Comparison of ENCODE assay signal across 15 cellular contexts in genomic region chr17:80937501-80938356, GRCh38. TPM values are rescaled to one million over a fixed set of nuclear protein-coding genes. Genes with fewer than 3 reads are reported as not detected.
DNase-seq lines count a peak whose midpoint lies in the region; ATAC-seq, FAIRE-seq and TF ChIP-seq lines count a peak whose summit lies in the region.
"Had no signal": no experiment of that assay in that cellular context is flagged by ENCODE, and none has a peak within 500 bp of the region (broad histone marks: within the 10 kb centered on the region; RNA-seq: fewer than 3 reads in every experiment).

No MANE protein-coding gene starts in this region.

- H3K4me3 ChIP-seq in uterus = no peak overlapping the region
- H3K4me3 ChIP-seq: gastroesophageal sphincter, psoas muscle had no signal

- H3K27me3 Mint-ChIP-seq in activated naive CD4-positive, alpha-beta T cell treated with anti-CD3 and anti-CD28 coated beads for 36 hours (ENCODE audit: low read depth) = no peaks in the 10 kb centered on the region
- H3K27me3 Mint-ChIP-seq in WTC11 (ENCODE audit: low read depth) = no peaks in the 10 kb centered on the region

- peaks cover 0 to 4% of the 10 kb centered on the region in 2 donors for H3K4me1 ChIP-seq in uterus

- ATAC-seq in activated naive CD4-positive, alpha-beta T cell treated with anti-CD3 and anti-CD28 coated beads, Interleukin-2, amount 50 U/mL, for 72 hours = peak; percentile 18 to 20
- ATAC-seq in WTC11 = no peak
- ATAC-seq: gastroesophageal sphincter, psoas muscle had no signal

- H3K4me1 Mint-ChIP-seq in activated naive CD4-positive, alpha-beta T cell treated with anti-CD3 and anti-CD28 coated beads for 36 hours (ENCODE audit: low read depth) = peaks cover 40% of the 10 kb centered on the region
- no peaks in the 10 kb centered on the region for H3K4me1 Mint-ChIP-seq in WTC11

- no peak for TF ChIP-seq CTCF in WTC11 (IDR thresholded peaks at IDR 0.05)
- no peak for TF ChIP-seq CTCF in uterus (IDR thresholded peaks at IDR 0.05)

- CTCF ChIA-PET in activated naive CD4-positive, alpha-beta T cell treated with anti-CD3 and anti-CD28 coated beads for 36 hours (lab: Charles Lee) = interaction anchor here (1.2 kb wide), 1 partner anchor 25 kb away, joined by 3 read pairs; no protein-coding TSS in a partner anchor
- CTCF ChIA-PET in WTC11 (lab: Charles Lee) = interaction anchor here (0.5 to 4.2 kb wide), 7 partner anchors 11 to 511 kb away, joined by 3 to 15 read pairs (median 4); no protein-coding TSS in a partner anchor

- no peak overlapping the region for H3K4me3 Mint-ChIP-seq in activated naive CD4-positive, alpha-beta T cell treated with anti-CD3 and anti-CD28 coated beads for 36 hours
- no peak overlapping the region for H3K4me3 Mint-ChIP-seq in WTC11

- H3K9me3 Mint-ChIP-seq in activated naive CD4-positive, alpha-beta T cell treated with anti-CD3 and anti-CD28 coated beads, Interleukin-2, amount 50 U/mL, for 72 hours = no peaks in the 10 kb centered on the region
- no peaks in the 10 kb centered on the region for H3K9me3 Mint-ChIP-seq in activated naive CD4-positive, alpha-beta T cell treated with anti-CD3 and anti-CD28 coated beads for 36 hours
- H3K9me3 Mint-ChIP-seq in WTC11 = no peaks in the 10 kb centered on the region

- no peaks in the 10 kb centered on the region for H3K36me3 ChIP-seq in uterus

- intact Hi-C loops in activated naive CD4-positive, alpha-beta T cell treated with anti-CD3 and anti-CD28 coated beads for 36 hours (cut with micrococcal nuclease) = loop anchor here (1.0 kb wide), 2 partner anchors 46 to 60 kb away; no protein-coding TSS in a partner anchor
- intact Hi-C loops in uterus (cut with DNase I; ENCODE audit: low total_unique reads) = no loop called here

- no peak overlapping the region for H3K27ac ChIP-seq in uterus
- H3K27ac ChIP-seq: gastroesophageal sphincter, psoas muscle had no signal

- no peaks in the 10 kb centered on the region for H3K27me3 ChIP-seq in uterus
- H3K27me3 ChIP-seq: gastroesophageal sphincter had no signal

- no peak for DNase-seq in activated naive CD4-positive, alpha-beta T cell treated with anti-CD3 and anti-CD28 coated beads, Interleukin-2, amount 50 U/mL, for 72 hours (ENCODE audit: low spot score in 2 of 2)
- DNase-seq in activated naive CD4-positive, alpha-beta T cell treated with anti-CD3 and anti-CD28 coated beads for 36 hours = no peak
- peak; percentile 11 for DNase-seq in WTC11 (ENCODE audit: low spot score)
- DNase-seq in left kidney (ENCODE audit: low read depth, low spot score) = peak; percentile 74
- peak; percentile 12 for DNase-seq in uterus
- no peak for DNase-seq in GM12891 (ENCODE audit: insufficient read length, low spot score)
- no peak for DNase-seq in dedifferentiated amniotic fluid mesenchymal stem cell (ENCODE audit: extremely low spot score)
- DNase-seq in frontal cortex (ENCODE audit: low spot score in 2 of 2) = no peak
- DNase-seq: NCI-H1105 treated with DMSO at 0.1 percent for 48 hours, NCI-H526, RPMI8226 had no signal

- FAIRE-seq in GM12891 (lab: Jason Lieb, UNC) (no peak), frontal cortex (lab: Jason Lieb, UNC) (no peak)
- FAIRE-seq: astrocyte, endometrium had no signal

- POLR2A ChIA-PET in WTC11 (lab: Charles Lee) = interaction anchor here (0.6 kb wide), 1 partner anchor 11 kb away, joined by 3 read pairs; no protein-coding TSS in a partner anchor

- no peak for TF ChIP-seq POLR2A in uterus (IDR thresholded peaks at IDR 0.05)
- no peak for TF ChIP-seq POLR2A in GM12891 (IDR thresholded peaks at IDR 0.05; ENCODE audit: low read depth, low read length)

- no peaks in the 10 kb centered on the region for H3K9me3 ChIP-seq in uterus
- H3K9me3 ChIP-seq: gastroesophageal sphincter, psoas muscle had no signal

- peak overlapping the region; percentile 60 to 87 for H3K27ac Mint-ChIP-seq in activated naive CD4-positive, alpha-beta T cell treated with anti-CD3 and anti-CD28 coated beads, Interleukin-2, amount 50 U/mL, for 72 hours
- H3K27ac Mint-ChIP-seq in activated naive CD4-positive, alpha-beta T cell treated with anti-CD3 and anti-CD28 coated beads for 36 hours = no peak overlapping the region
- peak overlapping the region; percentile 85 for H3K27ac Mint-ChIP-seq in WTC11

- H3K36me3 Mint-ChIP-seq in activated naive CD4-positive, alpha-beta T cell treated with anti-CD3 and anti-CD28 coated beads, Interleukin-2, amount 50 U/mL, for 72 hours = peaks cover 6 to 16% of the 10 kb centered on the region in 2 donors
- peaks cover 9% of the 10 kb centered on the region for H3K36me3 Mint-ChIP-seq in activated naive CD4-positive, alpha-beta T cell treated with anti-CD3 and anti-CD28 coated beads for 36 hours (ENCODE audit: low read depth)
- no peaks in the 10 kb centered on the region for H3K36me3 Mint-ChIP-seq in WTC11

TF ChIP-seq in WTC11, 78 proteins besides CTCF, POLR2A, EP300 and RAD21 (continues in another document):
- no peak for TF ChIP-seq ZNF281 (CRISPR knock-in tag; IDR thresholded peaks at IDR 0.05)
- no peak for TF ChIP-seq ZBTB43 (CRISPR knock-in tag; IDR thresholded peaks at IDR 0.05)

TF ChIP-seq in GM12891, 5 proteins besides CTCF, POLR2A, EP300 and RAD21:
- no peak for TF ChIP-seq POU2F2 (IDR thresholded peaks at IDR 0.05; ENCODE audit: low read depth, low read length)
- no peak for TF ChIP-seq POLR2AphosphoS5 (IDR thresholded peaks at IDR 0.05; ENCODE audit: low read depth, low read length)
- no peak for TF ChIP-seq SPI1 (IDR thresholded peaks at IDR 0.05; ENCODE audit: low read depth, low read length)
- no peak for TF ChIP-seq PAX5 (IDR thresholded peaks at IDR 0.05; ENCODE audit: insufficient read depth, low read length, severe bottlenecking)
- no peak for TF ChIP-seq TAF1 (IDR thresholded peaks at IDR 0.05; ENCODE audit: low read depth, low read length)

RNA-seq across cellular contexts. Expression of gene CHMP6, which starts 53.9 kb away (rescaled TPM):
- total RNA-seq in activated naive CD4-positive, alpha-beta T cell treated with anti-CD3 and anti-CD28 coated beads, Interleukin-2, amount 50 U/mL, for 72 hours = 10 to 100 TPM in 1 of 2 donors, 1 to 10 TPM in 1; 9.7 to 18.5 TPM
- total RNA-seq in activated naive CD4-positive, alpha-beta T cell treated with anti-CD3 and anti-CD28 coated beads for 36 hours = 10 to 100 TPM; 10.1 to 10.6 TPM
- total RNA-seq in WTC11 (2021) (15.0 to 23.1 TPM (median 19.6 TPM) in 3 replicates), uterus (10 to 100 TPM in 3 of 4 donors, 1 to 10 TPM in 1; 3.6 to 33.2 (median 19.8) TPM), frontal cortex (10.2 TPM)
- 11.2 TPM for polyA plus RNA-seq in GM12891 (2012; ENCODE audit: low read depth, missing spikeins)

Comparison
In these comparisons a context has a peak if more than half of its experiments do, and no peak if none do; other contexts are left out.
1. DNase-seq: peak in WTC11 (single experiment), left kidney (single experiment) and uterus (2 of 2); none in activated naive CD4-positive, alpha-beta T cell treated with anti-CD3 and anti-CD28 coated beads, Interleukin-2, amount 50 U/mL, for 72 hours (0 of 2), activated naive CD4-positive, alpha-beta T cell treated with anti-CD3 and anti-CD28 coated beads for 36 hours (single experiment), GM12891 (single experiment), dedifferentiated amniotic fluid mesenchymal stem cell (single experiment) and frontal cortex (0 of 2).